In the genomic region with DNA sequence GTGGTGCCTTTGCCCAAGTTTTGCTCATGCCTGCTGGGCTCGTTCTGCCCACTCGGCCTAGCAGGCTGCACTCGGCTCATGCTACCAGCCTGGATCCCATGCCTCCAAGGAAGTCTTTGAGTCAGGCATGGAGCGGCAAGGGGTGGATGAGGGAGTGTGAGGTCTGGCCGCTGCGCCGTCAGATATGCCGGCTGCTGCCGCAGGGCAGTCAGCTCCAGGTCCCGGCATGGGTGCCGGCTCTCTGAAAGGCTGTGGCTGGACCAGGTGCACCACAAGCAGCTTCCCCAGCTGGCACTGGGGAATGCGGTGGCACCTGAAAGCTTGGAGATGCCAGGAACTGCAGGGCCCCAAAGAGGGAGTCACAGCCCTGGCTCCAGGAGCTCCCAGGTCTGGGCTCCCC, we compare ENCODE assay signal across 26 cellular contexts.
DNase-seq lines count a peak whose midpoint lies in the region; ATAC-seq, FAIRE-seq and TF ChIP-seq lines count a peak whose summit lies in the region.
"Had no signal": no experiment of that assay in that cellular context is flagged by ENCODE, and none has a peak within 500 bp of the region (broad histone marks: within the 10 kb centered on the region; RNA-seq: fewer than 3 reads in every experiment).

No MANE protein-coding gene starts in this region.

- no peaks in the 10 kb centered on the region; the same call in 2 of the 3 replicates for H3K4me1 Mint-ChIP-seq in GM23338
- H3K4me1 Mint-ChIP-seq: CD14-positive monocyte; CD4-positive, CD25-positive, alpha-beta regulatory T cell; CD8-positive, alpha-beta memory T cell had no signal

- no peaks in the 10 kb centered on the region for H3K9me3 Mint-ChIP-seq in GM23338
- H3K9me3 Mint-ChIP-seq: CD4-positive, alpha-beta memory T cell; CD4-positive, CD25-positive, alpha-beta regulatory T cell; CD8-positive, alpha-beta memory T cell had no signal

- WGBS in HepG2 (ENCODE audit: low lambda C conversion rate), result 4% methylated on average over 7 of the region's 12 CpGs
- WGBS in neuronal stem cell (ENCODE audit: extremely low coverage in 2 of 2, insufficient read length in 2 of 2, insufficient replicate concordance in 1 of 2), 2 donors, result no CpG with 5 or more reads among the region's 12 CpGs

- H3K18ac ChIP-seq in neuronal stem cell (ENCODE audit: low read length), result peak overlapping the region; percentile 85

- no peak overlapping the region for H3K27ac ChIP-seq in GM23338 (ENCODE audit: low read depth)
- H3K27ac ChIP-seq in HepG2 (ENCODE audit: extremely low read length, insufficient read depth, low read length), result no peak overlapping the region
- no peak overlapping the region for H3K27ac ChIP-seq in neuronal stem cell (replicated peaks; ENCODE audit: low read length)
- no peak overlapping the region for H3K27ac ChIP-seq in tibial artery
- H3K27ac ChIP-seq: BLaER1 had no signal

- POLR2A ChIA-PET in HepG2 (lab: Yijun Ruan, JAX), result no interaction called here

- no peak overlapping the region for H3K23ac ChIP-seq in neuronal stem cell (ENCODE audit: low read depth, low read length, poor library complexity)

- intact Hi-C loops in HepG2 (cut with micrococcal nuclease; ENCODE audit: unreplicated experiment), result no loop called here
- intact Hi-C loops in tibial artery (cut with DNase I; ENCODE audit: low total_unique reads), result loop anchor here (5.0 to 10.0 kb wide), 2 partner anchors 134 to 217 kb away; no protein-coding TSS in a partner anchor

- no peaks in the 10 kb centered on the region for H3K27me3 ChIP-seq in GM23338 (ENCODE audit: insufficient read depth)
- peaks cover 1 to 12% of the 10 kb centered on the region in 2 experiments; a peak in 3 of 5 replicates for H3K27me3 ChIP-seq in HepG2 (ENCODE audit: control insufficient read depth in 1 of 2, insufficient read depth in 2 of 2, low read length in 2 of 2)
- H3K27me3 ChIP-seq in neuronal stem cell (ENCODE audit: control insufficient read depth in 3 of 3, insufficient read depth in 3 of 3, low read depth in 1 of 3, low read length in 3 of 3), result no peaks in the 10 kb centered on the region
- no peaks in the 10 kb centered on the region for H3K27me3 ChIP-seq in tibial artery
- H3K27me3 ChIP-seq: BE2C, BLaER1 had no signal

- no peak overlapping the region for H4K8ac ChIP-seq in neuronal stem cell (ENCODE audit: low read depth, low read length)

- no peak overlapping the region for H2BK5ac ChIP-seq in neuronal stem cell (ENCODE audit: low read length)

- CTCF ChIA-PET in HepG2 (lab: Yijun Ruan, JAX; ENCODE audit: low intra/inter-chr PET ratio, low total read pairs), result no interaction called here

- ATAC-seq in GM23338 (peak; percentile 54; the same call in 2 of the 3 replicates), HepG2 (peak; percentile 78)

- no peak for FAIRE-seq in HepG2 (lab: Jason Lieb, UNC)
- FAIRE-seq: A204.1, G401.6, GM12891, GM19239 had no signal

- peak overlapping the region; percentile 82 for H3K14ac ChIP-seq in neuronal stem cell (ENCODE audit: low read length)

- H3K36me3 Mint-ChIP-seq in GM23338 (ENCODE audit: low read depth), result no peaks in the 10 kb centered on the region
- H3K36me3 Mint-ChIP-seq: CD14-positive monocyte; CD4-positive, alpha-beta memory T cell; CD4-positive, CD25-positive, alpha-beta regulatory T cell; CD8-positive, alpha-beta memory T cell had no signal

- H3K36me3 ChIP-seq in GM23338 (ENCODE audit: insufficient read depth) (no peaks in the 10 kb centered on the region), HepG2 (replicated peaks in 1 of 2; ENCODE audit: control insufficient read depth in 1 of 2, insufficient read depth in 2 of 2, low read length in 2 of 2) (no peaks in the 10 kb centered on the region), neuronal stem cell (replicated peaks in 1 of 2; ENCODE audit: control insufficient read depth in 2 of 2, insufficient read depth in 2 of 2, low read length in 2 of 2) (no peaks in the 10 kb centered on the region), tibial artery (no peaks in the 10 kb centered on the region)
- H3K36me3 ChIP-seq: BE2C, BLaER1 had no signal

- no peaks in the 10 kb centered on the region for H3K4me1 ChIP-seq in GM23338 (ENCODE audit: insufficient read depth)
- no peaks in the 10 kb centered on the region; the same call in 1 of the 2 replicates for H3K4me1 ChIP-seq in HepG2 (ENCODE audit: insufficient read depth, low read length)
- no peaks in the 10 kb centered on the region for H3K4me1 ChIP-seq in neuronal stem cell (ENCODE audit: control insufficient read depth in 2 of 2, insufficient read depth in 1 of 2, low read depth in 1 of 2, low read length in 2 of 2)
- H3K4me1 ChIP-seq in tibial artery, result peaks cover 0 to 12% (median 0%) of the 10 kb centered on the region in 4 donors
- H3K4me1 ChIP-seq: BE2C, BLaER1 had no signal

- H3K4me3 Mint-ChIP-seq in GM23338, result no peak overlapping the region
- H3K4me3 Mint-ChIP-seq: CD14-positive monocyte; CD4-positive, alpha-beta memory T cell; CD4-positive, CD25-positive, alpha-beta regulatory T cell; CD8-positive, alpha-beta memory T cell had no signal

- no peak overlapping the region for H3K4ac ChIP-seq in neuronal stem cell (ENCODE audit: low read length)

- H3K79me2 ChIP-seq in GM23338 (replicated peaks; ENCODE audit: insufficient read depth), result no peaks in the 10 kb centered on the region
- no peaks in the 10 kb centered on the region for H3K79me2 ChIP-seq in HepG2 (ENCODE audit: insufficient read depth, low read length)

- TF ChIP-seq EP300 in HepG2 (IDR thresholded peaks at IDR 0.05; ENCODE audit: low read depth in 2 of 2, low read length in 2 of 2) (no peak), HepG2 (CRISPR knock-in tag; IDR thresholded peaks at IDR 0.05; ENCODE audit: borderline replicate concordance) (no peak)

- no peak for TF ChIP-seq RAD21 in HepG2 (CRISPR knock-in tag; IDR thresholded peaks at IDR 0.05)

- TF ChIP-seq CTCF in GM23338 (conservative IDR thresholded peaks at IDR 0.05; ENCODE audit: low read depth in 2 of 2) (no peak), HepG2 (CRISPR knock-in tag; IDR thresholded peaks at IDR 0.05) (no peak), tibial artery (IDR thresholded peaks at IDR 0.05) (no peak)

- no peaks in the 10 kb centered on the region for H3K27me3 Mint-ChIP-seq in GM23338 (ENCODE audit: insufficient read depth, low read depth, poor library complexity)
- H3K27me3 Mint-ChIP-seq: CD4-positive, alpha-beta memory T cell had no signal

- no peak for TF ChIP-seq POLR2A in HepG2 (IDR thresholded peaks at IDR 0.05; ENCODE audit: insufficient read depth in 1 of 2, low read depth in 2 of 2, low read length in 2 of 2)

- no peak overlapping the region for H2BK12ac ChIP-seq in neuronal stem cell (ENCODE audit: low read length)

- no peak overlapping the region for H3K4me3 ChIP-seq in GM23338
- no peak overlapping the region for H3K4me3 ChIP-seq in HepG2 (replicated peaks in 1 of 3; ENCODE audit: insufficient read depth in 1 of 3, low read depth in 2 of 3, low read length in 3 of 3)
- H3K4me3 ChIP-seq in neuronal stem cell (ENCODE audit: low read length in 2 of 2), result no peak overlapping the region
- H3K4me3 ChIP-seq in tibial artery, result no peak overlapping the region
- H3K4me3 ChIP-seq: BLaER1 had no signal

- DNase-seq in GM23338 (ENCODE audit: low spot score) (no peak), NCI-H69 (lab: John Stamatoyannopoulos, UW) (peak; percentile 26), HepG2 (ENCODE audit: low spot score) (no peak), neuronal stem cell (ENCODE audit: low spot score) (no peak), NK-92 (lab: John Stamatoyannopoulos, UW; ENCODE audit: unreplicated experiment) (no peak), tibial artery (no peak), DMS79 (lab: John Stamatoyannopoulos, UW) (no peak)
- DNase-seq: 8988T; ACHN; BE2C; C1 segment of cervical spinal cord; CD4-positive, alpha-beta memory T cell; CD4-positive, CD25-positive, alpha-beta regulatory T cell; CD8-positive, alpha-beta memory T cell; COR-L47; DMS 273 treated with DMSO at 0.1 percent for 48 hours; DMS153; DMS53; DMS79 treated with DMSO at 0.1 percent for 48 hours; GF-D8 had no signal

- no peak overlapping the region for H4K91ac ChIP-seq in neuronal stem cell (ENCODE audit: low read depth, low read length, poor library complexity)

- peak overlapping the region; percentile 63 for H2AK5ac ChIP-seq in neuronal stem cell (ENCODE audit: low read depth, low read length)

- H3F3A ChIP-seq in GM23338 (replicated peaks; ENCODE audit: low read depth), result no peaks in the 10 kb centered on the region

- in situ Hi-C loops in HepG2 (cut with HindIII; ENCODE audit: extremely low pct_ligation_motif_present, low pct_unique_long_range_greater_than_20kb), result no loop called here

- BruUV-seq in HepG2 (replicated peaks; lab: Mats Ljungman, UMichigan), result no TSS peak

- no peaks in the 10 kb centered on the region for H3K9me2 ChIP-seq in GM23338 (ENCODE audit: insufficient read depth)

- H2BK120ac ChIP-seq in neuronal stem cell (ENCODE audit: low read depth, low read length), result no peak overlapping the region

- no peaks in the 10 kb centered on the region for H3K79me1 ChIP-seq in neuronal stem cell (ENCODE audit: low read depth, low read length)

- no peak overlapping the region for H2AFZ ChIP-seq in GM23338
- no peak overlapping the region for H2AFZ ChIP-seq in HepG2 (ENCODE audit: low read length)
- no peak overlapping the region for H2AFZ ChIP-seq in neuronal stem cell (ENCODE audit: low read length)

- no peak overlapping the region for H3K9ac ChIP-seq in HepG2 (ENCODE audit: insufficient read depth, low read depth, low read length)
- H3K9ac ChIP-seq in neuronal stem cell (ENCODE audit: low read depth, low read length, poor library complexity), result no peak overlapping the region
- H3K9ac ChIP-seq: BLaER1 had no signal

- H3K9me3 ChIP-seq in HepG2 (ENCODE audit: low read length) (no peaks in the 10 kb centered on the region), neuronal stem cell (replicated peaks in 1 of 2; ENCODE audit: control insufficient read depth in 2 of 2, insufficient read depth in 1 of 2, low read depth in 1 of 2, low read length in 2 of 2) (no peaks in the 10 kb centered on the region), tibial artery (no peaks in the 10 kb centered on the region)
- H3K9me3 ChIP-seq: BE2C, BLaER1 had no signal

- no peak overlapping the region for H3K27ac Mint-ChIP-seq in GM23338
- H3K27ac Mint-ChIP-seq: CD14-positive monocyte; CD4-positive, CD25-positive, alpha-beta regulatory T cell; CD8-positive, alpha-beta memory T cell had no signal

- H4K20me1 ChIP-seq in GM23338 (replicated peaks; ENCODE audit: insufficient read depth) (no peaks in the 10 kb centered on the region), HepG2 (ENCODE audit: insufficient read depth, low read length) (no peaks in the 10 kb centered on the region)
- H4K20me1 ChIP-seq: BLaER1 had no signal

- H2BK15ac ChIP-seq in neuronal stem cell (ENCODE audit: low read length), result no peak overlapping the region

- H3K4me2 ChIP-seq in GM23338, result no peak overlapping the region
- no peak overlapping the region for H3K4me2 ChIP-seq in HepG2 (ENCODE audit: low read depth, low read length)
- H3K4me2 ChIP-seq in neuronal stem cell (ENCODE audit: insufficient read depth, low read length, poor library complexity, severe bottlenecking), result no peak overlapping the region
- H3K4me2 ChIP-seq: BLaER1 had no signal

TF ChIP-seq in GM23338, 12 proteins besides CTCF, POLR2A, EP300 and RAD21 (continues in another document):
- no peak for TF ChIP-seq JUNB (IDR thresholded peaks at IDR 0.05; ENCODE audit: unreplicated experiment)
- TF ChIP-seq NANOG (IDR thresholded peaks at IDR 0.05; ENCODE audit: borderline replicate concordance), result no peak
